ENCODE assay signal across 23 cellular contexts in genomic region chr3:12218161-12218560, GRCh38. TPM values are rescaled to one million over a fixed set of nuclear protein-coding genes. Genes with fewer than 3 reads are reported as not detected.
DNase-seq lines count a peak whose midpoint lies in the region; ATAC-seq and TF ChIP-seq lines count a peak whose summit lies in the region.
"Had no signal": no experiment of that assay in that cellular context is flagged by ENCODE, and none has a peak within 500 bp of the region (broad histone marks: within the 10 kb centered on the region; RNA-seq: fewer than 3 reads in every experiment).

No MANE protein-coding gene starts in this region.

- DNase-seq in AG10803 (ENCODE audit: low read depth) (peak; percentile 10), dermis microvascular lymphatic vessel endothelial cell (ENCODE audit: low read depth in 2 of 2) (peak; percentile 8 to 21), fibroblast of the aortic adventitia (ENCODE audit: low read depth) (peak; percentile 27), NCI-H69 (lab: John Stamatoyannopoulos, UW) (no peak)
- DNase-seq: BE2C; C1 segment of cervical spinal cord; CD4-positive, alpha-beta memory T cell; CD4-positive, CD25-positive, alpha-beta regulatory T cell; CD8-positive, alpha-beta memory T cell; COR-L47; DMS 273 treated with DMSO at 0.1 percent for 48 hours; DMS153; DMS53; DMS79; DND-41; EL; GDM1 had no signal

- H3K4me3 ChIP-seq in AG10803 (ENCODE audit: low read length) = no peak overlapping the region
- no peak overlapping the region for H3K4me3 ChIP-seq in fibroblast of the aortic adventitia (ENCODE audit: low read depth, low read length)
- H3K4me3 ChIP-seq: A549, BLaER1, GM12878 had no signal

- no peak for TF ChIP-seq CTCF in AG10803 (conservative IDR thresholded peaks at IDR 0.05; ENCODE audit: low read length)
- no peak for TF ChIP-seq CTCF in fibroblast of the aortic adventitia (IDR thresholded peaks at IDR 0.05; ENCODE audit: insufficient read depth, low read length)

- ATAC-seq in HG02610 (IDR thresholded peaks at IDR 0.05; ENCODE audit: unreplicated experiment) (no peak), HG02884 (IDR thresholded peaks at IDR 0.05; ENCODE audit: unreplicated experiment) (no peak)
- ATAC-seq: A549, GM12878 had no signal

RNA-seq across cellular contexts. Expression of gene TIMP4, which starts 59.4 kb away (rescaled TPM):
- total RNA-seq in dermis microvascular lymphatic vessel endothelial cell (0.51 and 0.64 TPM in 2 replicates), fibroblast of the aortic adventitia (ENCODE audit: low replicate concordance) (4.3 and 12.3 TPM in 2 replicates)
- total RNA-seq: CD4-positive, alpha-beta memory T cell; CD4-positive, CD25-positive, alpha-beta regulatory T cell; CD8-positive, alpha-beta memory T cell; G401; GM12878 had no signal
